13 cellular contexts compared by ENCODE assay signal in the genomic region with DNA sequence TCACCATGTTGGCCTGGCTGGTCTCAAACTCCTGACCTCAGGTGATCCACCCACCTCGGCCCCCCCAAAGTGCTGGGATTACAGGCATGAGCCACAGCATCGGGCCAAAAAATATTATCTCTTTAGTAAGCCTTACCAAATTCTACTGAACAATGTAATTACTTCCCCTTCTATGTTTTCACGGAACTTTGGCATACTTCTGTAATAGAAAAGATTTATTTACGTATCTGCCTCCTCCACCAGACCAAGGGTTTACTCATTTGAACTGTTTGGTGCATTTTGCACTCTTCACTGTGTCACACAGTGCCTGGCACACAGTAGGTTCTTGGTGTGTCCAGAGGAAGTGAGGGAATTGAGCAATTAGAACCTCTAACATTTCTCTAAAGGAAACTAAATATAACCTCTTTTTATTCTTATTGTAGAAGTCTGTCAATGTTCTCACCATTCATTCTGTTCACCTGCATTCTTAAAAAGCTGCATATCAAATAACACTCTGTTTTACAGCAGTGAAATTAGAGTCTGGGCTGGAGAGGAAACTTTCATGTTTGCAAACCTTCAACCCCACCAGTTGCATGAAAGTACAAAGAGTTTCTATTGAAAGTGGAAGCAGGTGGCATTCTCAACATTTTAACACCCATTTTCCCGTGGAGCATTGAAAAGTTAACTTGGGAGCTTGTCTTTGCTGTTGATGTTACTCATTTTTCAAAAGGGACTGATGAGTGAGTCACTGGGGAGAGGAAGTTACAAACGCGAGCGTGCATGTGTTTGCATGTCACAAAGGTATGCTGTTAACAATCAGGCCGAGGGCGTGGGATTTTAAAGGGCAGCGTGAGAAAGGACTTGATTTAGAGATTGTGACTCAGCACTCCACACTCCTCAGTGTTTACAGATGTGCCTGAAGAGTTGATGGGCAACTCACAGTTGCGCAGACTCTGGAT.
DNase-seq lines count a peak whose midpoint lies in the region; ATAC-seq, FAIRE-seq and TF ChIP-seq lines count a peak whose summit lies in the region.
"Had no signal": no experiment of that assay in that cellular context is flagged by ENCODE, and none has a peak within 500 bp of the region (broad histone marks: within the 10 kb centered on the region; RNA-seq: fewer than 3 reads in every experiment).

No MANE protein-coding gene starts in this region.

- H3K4me3 ChIP-seq in AG04449 (ENCODE audit: low read depth, low read length) (no peak overlapping the region), adipocyte (ENCODE audit: low read length) (no peak overlapping the region), keratinocyte (ENCODE audit: control insufficient read depth in 2 of 3, extremely low read depth in 1 of 3, insufficient read depth in 2 of 3, low read depth in 1 of 3, low read length in 3 of 3) (peak overlapping the region in 1 of 3 experiments; percentile 8), uterus (no peak overlapping the region)
- H3K4me3 ChIP-seq: heart left ventricle, psoas muscle, testis had no signal

- H3K4me3 Mint-ChIP-seq in stimulated activated effector memory CD8-positive, alpha-beta T cell treated with anti-CD3 and anti-CD28 coated beads, Interleukin-12 subunit alpha, Interleukin-12 subunit beta, amount 100 ng/mL, for 72 hours: no peak overlapping the region
- H3K4me3 Mint-ChIP-seq in T-helper 17 cell: no peak overlapping the region
- H3K4me3 Mint-ChIP-seq: CD4-positive, alpha-beta memory T cell had no signal

- no peaks in the 10 kb centered on the region for H3K27me3 Mint-ChIP-seq in T-helper 17 cell

- H3K4me1 ChIP-seq in adipocyte (ENCODE audit: control insufficient read depth, insufficient read depth, low read length): peaks cover 14% of the 10 kb centered on the region
- H3K4me1 ChIP-seq in keratinocyte (ENCODE audit: control insufficient read depth, extremely low read depth, insufficient read depth, low read length): peaks cover 24% of the 10 kb centered on the region
- no peaks in the 10 kb centered on the region for H3K4me1 ChIP-seq in uterus
- H3K4me1 ChIP-seq: heart left ventricle, psoas muscle, testis had no signal

- no peaks in the 10 kb centered on the region for H3K79me2 ChIP-seq in keratinocyte (ENCODE audit: control insufficient read depth, insufficient read depth, low read length)

- H3K4me1 Mint-ChIP-seq in stimulated activated effector memory CD8-positive, alpha-beta T cell treated with anti-CD3 and anti-CD28 coated beads, Interleukin-12 subunit alpha, Interleukin-12 subunit beta, amount 100 ng/mL, for 72 hours: no peaks in the 10 kb centered on the region
- H3K4me1 Mint-ChIP-seq in T-helper 17 cell: no peaks in the 10 kb centered on the region
- H3K4me1 Mint-ChIP-seq: CD4-positive, alpha-beta memory T cell had no signal

- peak overlapping the region; percentile 76 for H3K4me2 ChIP-seq in keratinocyte (ENCODE audit: control insufficient read depth, extremely low read depth, insufficient read depth, low read depth, low read length)

- no peak overlapping the region for H3K27ac Mint-ChIP-seq in stimulated activated effector memory CD8-positive, alpha-beta T cell treated with anti-CD3 and anti-CD28 coated beads, Interleukin-12 subunit alpha, Interleukin-12 subunit beta, amount 100 ng/mL, for 72 hours
- H3K27ac Mint-ChIP-seq in T-helper 17 cell: no peak overlapping the region
- H3K27ac Mint-ChIP-seq: CD4-positive, alpha-beta memory T cell had no signal

- H3K36me3 ChIP-seq in adipocyte (ENCODE audit: control insufficient read depth, insufficient read depth, low read length, severe bottlenecking) (no peaks in the 10 kb centered on the region), keratinocyte (ENCODE audit: control insufficient read depth in 2 of 2, extremely low read depth in 1 of 2, insufficient read depth in 2 of 2, low read length in 2 of 2) (no peaks in the 10 kb centered on the region), uterus (no peaks in the 10 kb centered on the region)
- H3K36me3 ChIP-seq: heart left ventricle had no signal

- H3K9me3 Mint-ChIP-seq in stimulated activated effector memory CD8-positive, alpha-beta T cell treated with anti-CD3 and anti-CD28 coated beads, Interleukin-12 subunit alpha, Interleukin-12 subunit beta, amount 100 ng/mL, for 72 hours: peaks cover under 1% of the 10 kb centered on the region

- no peaks in the 10 kb centered on the region for H3K9me1 ChIP-seq in keratinocyte (ENCODE audit: control insufficient read depth, extremely low read depth, insufficient read depth, low read length)

- H3K27me3 ChIP-seq in adipocyte (replicated peaks; ENCODE audit: control insufficient read depth, insufficient read depth, low read length) (peaks cover 3% of the 10 kb centered on the region), keratinocyte (ENCODE audit: control insufficient read depth, extremely low read depth, insufficient read depth, low read length) (no peaks in the 10 kb centered on the region), uterus (no peaks in the 10 kb centered on the region)
- H3K27me3 ChIP-seq: testis had no signal

- TF ChIP-seq POLR2A in uterus (IDR thresholded peaks at IDR 0.05): no peak

- TF ChIP-seq CTCF in AG04449 (IDR thresholded peaks at IDR 0.05; ENCODE audit: insufficient read depth, low read length, missing control alignments) (no peak), keratinocyte (optimal IDR thresholded peaks at IDR 0.05 in 1 of 3, IDR thresholded peaks at IDR 0.05 in 1 of 3, conservative IDR thresholded peaks at IDR 0.05 in 1 of 3; ENCODE audit: extremely low read depth in 1 of 3, insufficient read depth in 2 of 3, low read length in 3 of 3) (no peak), uterus (IDR thresholded peaks at IDR 0.05) (no peak)

- CTCF ChIA-PET in AG04449 (lab: Yijun Ruan, JAX): no interaction called here

- no peaks in the 10 kb centered on the region for H4K20me1 ChIP-seq in keratinocyte (ENCODE audit: control insufficient read depth, extremely low read depth, insufficient read depth, low read length)

- POLR2A ChIA-PET in AG04449 (lab: Yijun Ruan, JAX): no interaction called here

- DNase-seq in AG04449 (ENCODE audit: low read depth, low spot score): peak; percentile 89
- peak; percentile 71 for DNase-seq in HK-2 (ENCODE audit: unreplicated experiment)
- peak; percentile 94 for DNase-seq in adipocyte (ENCODE audit: low read depth)
- DNase-seq in keratinocyte (ENCODE audit: low read depth, low spot score): peak; percentile 96
- no peak for DNase-seq in stimulated activated effector memory CD8-positive, alpha-beta T cell treated with anti-CD3 and anti-CD28 coated beads, Interleukin-12 subunit alpha, Interleukin-12 subunit beta, amount 100 ng/mL, for 72 hours (ENCODE audit: low spot score in 2 of 2)
- DNase-seq in uterus: no peak
- no peak for DNase-seq in T-helper 17 cell
- no peak for DNase-seq in NCI-H2227 treated with DMSO at 0.1 percent for 48 hours (lab: John Stamatoyannopoulos, UW)
- DNase-seq: activated gamma-delta T cell; CD4-positive, alpha-beta memory T cell; heart left ventricle; psoas muscle; testis had no signal

- H2AFZ ChIP-seq in keratinocyte (ENCODE audit: control insufficient read depth, low read length): peak overlapping the region; percentile 14

- dilution Hi-C loops in keratinocyte (cut with MboI; ENCODE audit: extremely low pct_ligation_motif_present, low sequenced_read_pairs): no loop called here

- ATAC-seq in stimulated activated effector memory CD8-positive, alpha-beta T cell treated with anti-CD3 and anti-CD28 coated beads, Interleukin-12 subunit alpha, Interleukin-12 subunit beta, amount 100 ng/mL, for 72 hours: no peak
- no peak for ATAC-seq in T-helper 17 cell
- ATAC-seq: heart left ventricle, psoas muscle had no signal

- H3K27ac ChIP-seq in keratinocyte (ENCODE audit: control insufficient read depth, insufficient read depth, low read length) (peak overlapping the region; percentile 82), uterus (no peak overlapping the region)
- H3K27ac ChIP-seq: heart left ventricle, psoas muscle, testis had no signal

- FAIRE-seq in keratinocyte (lab: Jason Lieb, UNC): peak; percentile 99

- no peaks in the 10 kb centered on the region for H3K36me3 Mint-ChIP-seq in stimulated activated effector memory CD8-positive, alpha-beta T cell treated with anti-CD3 and anti-CD28 coated beads, Interleukin-12 subunit alpha, Interleukin-12 subunit beta, amount 100 ng/mL, for 72 hours
- H3K36me3 Mint-ChIP-seq in T-helper 17 cell (ENCODE audit: low read depth): no peaks in the 10 kb centered on the region
- H3K36me3 Mint-ChIP-seq: CD4-positive, alpha-beta memory T cell had no signal

- H3K9ac ChIP-seq in adipocyte (ENCODE audit: low read length) (no peak overlapping the region), keratinocyte (ENCODE audit: control insufficient read depth, extremely low read depth, insufficient read depth, low read length) (peak overlapping the region; percentile 34)

- intact Hi-C loops in uterus (cut with DNase I; ENCODE audit: low total_unique reads): no loop called here

- H3K9me3 ChIP-seq in adipocyte (ENCODE audit: control insufficient read depth, low read length): no peaks in the 10 kb centered on the region
- H3K9me3 ChIP-seq in keratinocyte (ENCODE audit: control insufficient read depth, low read depth, low read length): no peaks in the 10 kb centered on the region
- H3K9me3 ChIP-seq in uterus: no peaks in the 10 kb centered on the region
- H3K9me3 ChIP-seq in T-helper 17 cell (ENCODE audit: control insufficient read depth, low read length, poor library complexity, severe bottlenecking): no peaks in the 10 kb centered on the region
- H3K9me3 ChIP-seq: heart left ventricle, psoas muscle, testis had no signal

Comparison
In these comparisons a context has a peak if more than half of its experiments do, and no peak if none do; other contexts are left out.
1. DNase-seq: peak in AG04449 (single experiment), HK-2 (single experiment), adipocyte (single experiment) and keratinocyte (single experiment); none in stimulated activated effector memory CD8-positive, alpha-beta T cell treated with anti-CD3 and anti-CD28 coated beads, Interleukin-12 subunit alpha, Interleukin-12 subunit beta, amount 100 ng/mL, for 72 hours (0 of 2), uterus (0 of 2), T-helper 17 cell (0 of 3) and NCI-H2227 treated with DMSO at 0.1 percent for 48 hours (single experiment).